Comparison of ENCODE assay signal across 14 cellular contexts in the genomic region with DNA sequence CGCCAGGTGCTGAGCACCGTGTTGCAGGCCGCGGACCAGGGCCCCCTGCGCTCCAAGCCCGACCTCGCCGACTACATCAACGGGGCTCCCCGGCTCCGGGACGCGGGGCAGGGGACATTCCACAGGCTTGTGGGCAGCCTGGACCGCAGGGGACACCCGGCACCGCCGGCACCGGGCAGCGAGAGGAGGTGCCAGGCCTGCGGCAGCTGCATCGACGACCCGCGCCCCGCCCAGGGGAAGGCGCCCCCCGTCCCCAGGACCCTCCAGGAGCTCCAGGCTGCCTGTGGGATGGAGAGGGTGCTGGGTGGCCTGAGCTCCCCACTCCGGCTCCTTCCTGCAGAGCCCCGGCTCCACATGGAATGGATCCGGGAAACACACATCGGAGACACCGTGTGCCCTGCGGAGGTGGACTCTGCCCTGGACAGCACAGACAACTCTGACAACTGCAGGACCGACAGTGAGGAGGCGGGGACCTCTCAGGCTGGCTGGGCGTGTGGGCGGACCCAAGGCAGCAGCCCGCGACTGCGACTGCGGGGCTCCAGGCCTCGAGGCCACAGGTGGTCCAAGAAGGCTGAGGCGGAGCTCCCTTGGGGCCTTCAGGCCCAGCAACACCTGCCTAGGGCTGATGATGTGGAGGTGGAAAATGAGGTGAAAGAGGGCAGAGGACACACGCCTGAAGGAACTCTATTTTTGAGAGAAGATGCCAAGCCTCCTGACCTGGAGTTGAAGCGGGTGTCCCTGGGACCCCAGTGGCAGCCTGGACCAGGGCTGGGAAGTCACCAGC. TPM values are rescaled to one million over a fixed set of nuclear protein-coding genes. Genes with fewer than 3 reads are reported as not detected.
DNase-seq lines count a peak whose midpoint lies in the region; ATAC-seq, FAIRE-seq and TF ChIP-seq lines count a peak whose summit lies in the region.
"Had no signal": no experiment of that assay in that cellular context is flagged by ENCODE, and none has a peak within 500 bp of the region (broad histone marks: within the 10 kb centered on the region; RNA-seq: fewer than 3 reads in every experiment).

No MANE protein-coding gene starts in this region.

- H3K36me3 Mint-ChIP-seq in activated B cell treated with CpG ODN at 0.5 μM for 24 hours (ENCODE audit: low read depth) (no peaks in the 10 kb centered on the region), CD14-positive monocyte (no peaks in the 10 kb centered on the region)
- H3K36me3 Mint-ChIP-seq: activated naive CD4-positive, alpha-beta T cell treated with anti-CD3 and anti-CD28 coated beads, Interleukin-2, amount 50 U/mL, for 72 hours had no signal

- WGBS in small intestine, 3 donors = 28 to 66% (median 31%) methylated on average over 40 to 45 of the region's 45 CpGs
- WGBS in suprapubic skin = 90% methylated on average over 18 of the region's 45 CpGs

- H3K9me3 ChIP-seq in small intestine (ENCODE audit: control insufficient read depth, low read depth) (no peaks in the 10 kb centered on the region), gastrocnemius medialis (no peaks in the 10 kb centered on the region), suprapubic skin (no peaks in the 10 kb centered on the region)
- H3K9me3 ChIP-seq: thyroid gland had no signal

- H3K9me3 Mint-ChIP-seq in activated B cell treated with CpG ODN at 0.5 μM for 24 hours (no peaks in the 10 kb centered on the region), CD14-positive monocyte (no peaks in the 10 kb centered on the region)
- H3K9me3 Mint-ChIP-seq: activated naive CD4-positive, alpha-beta T cell treated with anti-CD3 and anti-CD28 coated beads, Interleukin-2, amount 50 U/mL, for 72 hours had no signal

- H3K27ac Mint-ChIP-seq in activated B cell treated with CpG ODN at 0.5 μM for 24 hours (no peak overlapping the region), CD14-positive monocyte (no peak overlapping the region)
- H3K27ac Mint-ChIP-seq: activated naive CD4-positive, alpha-beta T cell treated with anti-CD3 and anti-CD28 coated beads, Interleukin-2, amount 50 U/mL, for 72 hours had no signal

- no peak for TF ChIP-seq POLR2A in gastrocnemius medialis (IDR thresholded peaks at IDR 0.05)
- TF ChIP-seq POLR2A in suprapubic skin (IDR thresholded peaks at IDR 0.05) = no peak

- CTCF ChIA-PET in activated B cell treated with CpG ODN at 0.5 μM for 24 hours (lab: Charles Lee) = no interaction called here

- H3K4me3 Mint-ChIP-seq in activated B cell treated with CpG ODN at 0.5 μM for 24 hours (no peak overlapping the region), CD14-positive monocyte (no peak overlapping the region)

- H3K27me3 Mint-ChIP-seq in activated B cell treated with CpG ODN at 0.5 μM for 24 hours (no peaks in the 10 kb centered on the region), CD14-positive monocyte (ENCODE audit: low read depth in 3 of 3) (peaks cover 11 to 26% (median 19%) of the 10 kb centered on the region in 3 donors)

- intact Hi-C loops in activated B cell treated with CpG ODN at 0.5 μM for 24 hours (cut with micrococcal nuclease) (no loop called here), CD14-positive monocyte (cut with micrococcal nuclease) (no loop called here), gastrocnemius medialis (cut with DNase I; ENCODE audit: low total_unique reads) (no loop called here)

- TF ChIP-seq CTCF in activated B cell treated with CpG ODN at 0.5 μM for 24 hours (IDR thresholded peaks at IDR 0.05) = no peak
- no peak for TF ChIP-seq CTCF in CD14-positive monocyte (IDR thresholded peaks at IDR 0.05)
- TF ChIP-seq CTCF in gastrocnemius medialis (IDR thresholded peaks at IDR 0.05 in 4 of 5, conservative IDR thresholded peaks at IDR 0.05 in 1 of 5) = no peak
- TF ChIP-seq CTCF in suprapubic skin (IDR thresholded peaks at IDR 0.05) = no peak

- H3K4me3 ChIP-seq in small intestine (ENCODE audit: low read depth in 1 of 2, low read length in 2 of 2) (peak overlapping the region in 1 of 2 donors; percentile 41), gastrocnemius medialis (no peak overlapping the region), suprapubic skin (no peak overlapping the region)
- H3K4me3 ChIP-seq: thyroid gland had no signal

- peaks cover 16% of the 10 kb centered on the region for H3K4me1 Mint-ChIP-seq in activated B cell treated with CpG ODN at 0.5 μM for 24 hours
- H3K4me1 Mint-ChIP-seq in CD14-positive monocyte = peaks cover 25% of the 10 kb centered on the region

- H3K36me3 ChIP-seq in small intestine (ENCODE audit: control insufficient read depth in 2 of 2, insufficient read depth in 2 of 2, low read length in 2 of 2) (no peaks in the 10 kb centered on the region), gastrocnemius medialis (no peaks in the 10 kb centered on the region), suprapubic skin (peaks cover 31% of the 10 kb centered on the region)

- in situ Hi-C loops in gastrocnemius medialis (cut with MboI; ENCODE audit: low sequenced_read_pairs in 4 of 4) = no loop called here

- ATAC-seq in HG02759 (IDR thresholded peaks at IDR 0.05; ENCODE audit: unreplicated experiment) = peak; percentile 72
- peak; percentile 21 for ATAC-seq in activated B cell treated with CpG ODN at 0.5 μM for 24 hours (ENCODE audit: low read depth)
- ATAC-seq in gastrocnemius medialis = no peak
- ATAC-seq: activated naive CD4-positive, alpha-beta T cell treated with anti-CD3 and anti-CD28 coated beads, Interleukin-2, amount 50 U/mL, for 72 hours had no signal

- H3K4me1 ChIP-seq in small intestine (ENCODE audit: control insufficient read depth in 2 of 2, insufficient read depth in 1 of 2, low read depth in 1 of 2, low read length in 1 of 2) (peaks cover 0 to 3% of the 10 kb centered on the region in 2 donors), gastrocnemius medialis (no peaks in the 10 kb centered on the region), suprapubic skin (no peaks in the 10 kb centered on the region)
- H3K4me1 ChIP-seq: thyroid gland had no signal

- POLR2A ChIA-PET in activated B cell treated with CpG ODN at 0.5 μM for 24 hours (lab: Charles Lee) = no interaction called here

- H3K27me3 ChIP-seq in small intestine (ENCODE audit: control insufficient read depth in 2 of 2, insufficient read depth in 2 of 2, low read length in 2 of 2) (no peaks in the 10 kb centered on the region), gastrocnemius medialis (no peaks in the 10 kb centered on the region), suprapubic skin (no peaks in the 10 kb centered on the region)
- H3K27me3 ChIP-seq: thyroid gland had no signal

- no peak overlapping the region for H3K27ac ChIP-seq in small intestine (ENCODE audit: low read depth in 1 of 2, low read length in 1 of 2)
- no peak overlapping the region for H3K27ac ChIP-seq in gastrocnemius medialis
- no peak overlapping the region for H3K27ac ChIP-seq in suprapubic skin
- H3K27ac ChIP-seq: 22Rv1, thyroid gland had no signal

- DNase-seq in NCI-H1417 (lab: John Stamatoyannopoulos, UW) (peak in 2 of 3 experiments; percentile 16 to 18), NCI-H1417 treated with DMSO at 0.1 percent for 48 hours (lab: John Stamatoyannopoulos, UW) (no peak), activated B cell treated with CpG ODN at 0.5 μM for 24 hours (no peak), small intestine (peak; percentile 91), CD14-positive monocyte (ENCODE audit: low spot score) (no peak), gastrocnemius medialis (no peak), suprapubic skin (ENCODE audit: low spot score in 2 of 2) (no peak)
- DNase-seq: activated CD8-positive, alpha-beta memory T cell treated with anti-CD3 and anti-CD28 coated beads for 24 hours; COR-L47; NCI-H2029; thyroid gland had no signal

- no peak for FAIRE-seq in small intestine (lab: Jason Lieb, UNC)

- no peak for TF ChIP-seq EP300 in suprapubic skin (IDR thresholded peaks at IDR 0.05)

RNA-seq across cellular contexts. Expression of gene KIAA1614, which starts 22.8 kb away (rescaled TPM):
- total RNA-seq in activated B cell treated with CpG ODN at 0.5 μM for 24 hours (0.07 and 0.38 TPM in 2 replicates), gastrocnemius medialis (1 to 10 TPM in 3 of 4 donors, under 1 TPM in 1; 0.51 to 3.3 (median 1.3) TPM), suprapubic skin (1 to 10 TPM; 1.8 to 7.9 (median 5.5) TPM)
- polyA plus RNA-seq in small intestine (1 to 10 TPM in 1 of 3 donors, under 1 TPM in 1, not detected in 1; 0.89 to 2.1 TPM), CD14-positive monocyte (not detected)

Comparison
In these comparisons a context has a peak if more than half of its experiments do, and no peak if none do; other contexts are left out.
1. DNase-seq: peak in NCI-H1417 (2 of 3) and small intestine (single experiment); none in NCI-H1417 treated with DMSO at 0.1 percent for 48 hours (single experiment), activated B cell treated with CpG ODN at 0.5 μM for 24 hours (single experiment), CD14-positive monocyte (single experiment), gastrocnemius medialis (0 of 2) and suprapubic skin (0 of 2).
2. ATAC-seq: peak in HG02759 (single experiment) and activated B cell treated with CpG ODN at 0.5 μM for 24 hours (single experiment); none in gastrocnemius medialis (0 of 2).